ENCODE assay signal across 3 cellular contexts in the genomic region with DNA sequence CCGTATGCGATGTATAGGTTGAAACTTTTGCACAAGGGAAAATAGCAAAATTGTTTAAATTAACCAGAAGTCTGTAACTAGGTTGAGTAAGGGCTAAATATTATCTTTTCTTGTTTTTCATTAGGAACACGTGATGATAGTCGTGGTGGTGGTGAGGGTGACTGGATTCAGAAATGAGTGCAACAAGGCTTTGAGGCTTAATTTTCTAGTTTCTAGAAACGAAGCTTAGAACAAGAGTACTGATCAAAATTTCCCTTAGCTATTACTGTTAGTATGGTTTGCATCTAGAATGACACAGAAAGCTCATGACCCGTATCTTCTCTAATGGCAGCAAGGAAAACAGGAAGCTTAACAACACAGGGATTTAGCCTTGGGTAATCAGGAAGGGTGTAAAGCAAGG.
A peak's percentile ranks its signal among the peaks of the same experiment; 100 is the strongest.
TF ChIP-seq lines count a peak whose summit lies in the region.

No MANE protein-coding gene starts in this region.

TF ChIP-seq in SK-N-SH, 30 proteins besides CTCF, POLR2A, EP300 and RAD21:
- TF ChIP-seq SMC3 (IDR thresholded peaks at IDR 0.05; ENCODE audit: low read depth, low read length) (no peak), FOXM1 (IDR thresholded peaks at IDR 0.05; ENCODE audit: low read depth) (no peak), POLR2AphosphoS5 (IDR thresholded peaks at IDR 0.05; ENCODE audit: low read depth, low read length) (0 out of 2 replicates have a peak, but pooled peaks have one; percentile 20), GATA2 (CRISPR knock-in tag; IDR thresholded peaks at IDR 0.05) (no peak), TEAD4 (IDR thresholded peaks at IDR 0.05; ENCODE audit: borderline replicate concordance, insufficient read depth) (no peak)
- TF ChIP-seq, protein P1, sequence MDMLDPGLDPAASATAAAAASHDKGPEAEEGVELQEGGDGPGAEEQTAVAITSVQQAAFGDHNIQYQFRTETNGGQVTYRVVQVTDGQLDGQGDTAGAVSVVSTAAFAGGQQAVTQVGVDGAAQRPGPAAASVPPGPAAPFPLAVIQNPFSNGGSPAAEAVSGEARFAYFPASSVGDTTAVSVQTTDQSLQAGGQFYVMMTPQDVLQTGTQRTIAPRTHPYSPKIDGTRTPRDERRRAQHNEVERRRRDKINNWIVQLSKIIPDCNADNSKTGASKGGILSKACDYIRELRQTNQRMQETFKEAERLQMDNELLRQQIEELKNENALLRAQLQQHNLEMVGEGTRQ (IDR thresholded peaks at IDR 0.05; ENCODE audit: borderline replicate concordance, low read depth, low read length), result no peak
- TF ChIP-seq, protein P2, sequence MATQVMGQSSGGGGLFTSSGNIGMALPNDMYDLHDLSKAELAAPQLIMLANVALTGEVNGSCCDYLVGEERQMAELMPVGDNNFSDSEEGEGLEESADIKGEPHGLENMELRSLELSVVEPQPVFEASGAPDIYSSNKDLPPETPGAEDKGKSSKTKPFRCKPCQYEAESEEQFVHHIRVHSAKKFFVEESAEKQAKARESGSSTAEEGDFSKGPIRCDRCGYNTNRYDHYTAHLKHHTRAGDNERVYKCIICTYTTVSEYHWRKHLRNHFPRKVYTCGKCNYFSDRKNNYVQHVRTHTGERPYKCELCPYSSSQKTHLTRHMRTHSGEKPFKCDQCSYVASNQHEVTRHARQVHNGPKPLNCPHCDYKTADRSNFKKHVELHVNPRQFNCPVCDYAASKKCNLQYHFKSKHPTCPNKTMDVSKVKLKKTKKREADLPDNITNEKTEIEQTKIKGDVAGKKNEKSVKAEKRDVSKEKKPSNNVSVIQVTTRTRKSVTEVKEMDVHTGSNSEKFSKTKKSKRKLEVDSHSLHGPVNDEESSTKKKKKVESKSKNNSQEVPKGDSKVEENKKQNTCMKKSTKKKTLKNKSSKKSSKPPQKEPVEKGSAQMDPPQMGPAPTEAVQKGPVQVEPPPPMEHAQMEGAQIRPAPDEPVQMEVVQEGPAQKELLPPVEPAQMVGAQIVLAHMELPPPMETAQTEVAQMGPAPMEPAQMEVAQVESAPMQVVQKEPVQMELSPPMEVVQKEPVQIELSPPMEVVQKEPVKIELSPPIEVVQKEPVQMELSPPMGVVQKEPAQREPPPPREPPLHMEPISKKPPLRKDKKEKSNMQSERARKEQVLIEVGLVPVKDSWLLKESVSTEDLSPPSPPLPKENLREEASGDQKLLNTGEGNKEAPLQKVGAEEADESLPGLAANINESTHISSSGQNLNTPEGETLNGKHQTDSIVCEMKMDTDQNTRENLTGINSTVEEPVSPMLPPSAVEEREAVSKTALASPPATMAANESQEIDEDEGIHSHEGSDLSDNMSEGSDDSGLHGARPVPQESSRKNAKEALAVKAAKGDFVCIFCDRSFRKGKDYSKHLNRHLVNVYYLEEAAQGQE (IDR thresholded peaks at IDR 0.05; ENCODE audit: low read depth, low read length), result no peak
TF ChIP-seq in SK-N-SH: peak in this region for 1.

TF ChIP-seq in SK-N-SH treated with all-trans-retinoic acid at 6 μM for 48 hours, 23 proteins besides CTCF, POLR2A, EP300 and RAD21:
- TF ChIP-seq ZFP30 (CRISPR knock-in tag; IDR thresholded peaks at IDR 0.05) (no peak), TCF4 (CRISPR knock-in tag; IDR thresholded peaks at IDR 0.05; ENCODE audit: borderline replicate concordance) (no peak), ZC3H10 (CRISPR knock-in tag; IDR thresholded peaks at IDR 0.05) (no peak), PPARA (CRISPR knock-in tag; IDR thresholded peaks at IDR 0.05; ENCODE audit: borderline replicate concordance) (no peak)
- TF ChIP-seq, protein P3, sequence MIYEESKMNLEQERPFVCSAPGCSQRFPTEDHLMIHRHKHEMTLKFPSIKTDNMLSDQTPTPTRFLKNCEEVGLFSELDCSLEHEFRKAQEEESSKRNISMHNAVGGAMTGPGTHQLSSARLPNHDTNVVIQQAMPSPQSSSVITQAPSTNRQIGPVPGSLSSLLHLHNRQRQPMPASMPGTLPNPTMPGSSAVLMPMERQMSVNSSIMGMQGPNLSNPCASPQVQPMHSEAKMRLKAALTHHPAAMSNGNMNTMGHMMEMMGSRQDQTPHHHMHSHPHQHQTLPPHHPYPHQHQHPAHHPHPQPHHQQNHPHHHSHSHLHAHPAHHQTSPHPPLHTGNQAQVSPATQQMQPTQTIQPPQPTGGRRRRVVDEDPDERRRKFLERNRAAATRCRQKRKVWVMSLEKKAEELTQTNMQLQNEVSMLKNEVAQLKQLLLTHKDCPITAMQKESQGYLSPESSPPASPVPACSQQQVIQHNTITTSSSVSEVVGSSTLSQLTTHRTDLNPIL (CRISPR knock-in tag; IDR thresholded peaks at IDR 0.05; ENCODE audit: low read depth), result no peak

TF ChIP-seq in GM12878, 131 proteins besides CTCF, POLR2A, EP300 and RAD21:
- no peak for TF ChIP-seq RAD51 (IDR thresholded peaks at IDR 0.05)
- no peak for TF ChIP-seq HDAC6 (IDR thresholded peaks at IDR 0.05; ENCODE audit: unreplicated experiment)
- no peak for TF ChIP-seq NFIC (IDR thresholded peaks at IDR 0.05; ENCODE audit: low read depth, low read length)
- TF ChIP-seq, protein P4, sequence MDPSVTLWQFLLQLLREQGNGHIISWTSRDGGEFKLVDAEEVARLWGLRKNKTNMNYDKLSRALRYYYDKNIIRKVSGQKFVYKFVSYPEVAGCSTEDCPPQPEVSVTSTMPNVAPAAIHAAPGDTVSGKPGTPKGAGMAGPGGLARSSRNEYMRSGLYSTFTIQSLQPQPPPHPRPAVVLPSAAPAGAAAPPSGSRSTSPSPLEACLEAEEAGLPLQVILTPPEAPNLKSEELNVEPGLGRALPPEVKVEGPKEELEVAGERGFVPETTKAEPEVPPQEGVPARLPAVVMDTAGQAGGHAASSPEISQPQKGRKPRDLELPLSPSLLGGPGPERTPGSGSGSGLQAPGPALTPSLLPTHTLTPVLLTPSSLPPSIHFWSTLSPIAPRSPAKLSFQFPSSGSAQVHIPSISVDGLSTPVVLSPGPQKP (IDR thresholded peaks at IDR 0.05; ENCODE audit: low read depth, low read length), result no peak
- TF ChIP-seq, protein P5, sequence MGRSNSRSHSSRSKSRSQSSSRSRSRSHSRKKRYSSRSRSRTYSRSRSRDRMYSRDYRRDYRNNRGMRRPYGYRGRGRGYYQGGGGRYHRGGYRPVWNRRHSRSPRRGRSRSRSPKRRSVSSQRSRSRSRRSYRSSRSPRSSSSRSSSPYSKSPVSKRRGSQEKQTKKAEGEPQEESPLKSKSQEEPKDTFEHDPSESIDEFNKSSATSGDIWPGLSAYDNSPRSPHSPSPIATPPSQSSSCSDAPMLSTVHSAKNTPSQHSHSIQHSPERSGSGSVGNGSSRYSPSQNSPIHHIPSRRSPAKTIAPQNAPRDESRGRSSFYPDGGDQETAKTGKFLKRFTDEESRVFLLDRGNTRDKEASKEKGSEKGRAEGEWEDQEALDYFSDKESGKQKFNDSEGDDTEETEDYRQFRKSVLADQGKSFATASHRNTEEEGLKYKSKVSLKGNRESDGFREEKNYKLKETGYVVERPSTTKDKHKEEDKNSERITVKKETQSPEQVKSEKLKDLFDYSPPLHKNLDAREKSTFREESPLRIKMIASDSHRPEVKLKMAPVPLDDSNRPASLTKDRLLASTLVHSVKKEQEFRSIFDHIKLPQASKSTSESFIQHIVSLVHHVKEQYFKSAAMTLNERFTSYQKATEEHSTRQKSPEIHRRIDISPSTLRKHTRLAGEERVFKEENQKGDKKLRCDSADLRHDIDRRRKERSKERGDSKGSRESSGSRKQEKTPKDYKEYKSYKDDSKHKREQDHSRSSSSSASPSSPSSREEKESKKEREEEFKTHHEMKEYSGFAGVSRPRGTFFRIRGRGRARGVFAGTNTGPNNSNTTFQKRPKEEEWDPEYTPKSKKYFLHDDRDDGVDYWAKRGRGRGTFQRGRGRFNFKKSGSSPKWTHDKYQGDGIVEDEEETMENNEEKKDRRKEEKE (IDR thresholded peaks at IDR 0.05), result no peak
- no peak for TF ChIP-seq SMC3 (IDR thresholded peaks at IDR 0.05; ENCODE audit: borderline replicate concordance, low read length)
- no peak for TF ChIP-seq KAT2A (conservative IDR thresholded peaks at IDR 0.05; ENCODE audit: control insufficient read depth, low read depth, low read length)
- TF ChIP-seq HCFC1 (IDR thresholded peaks at IDR 0.05; ENCODE audit: low read length), result no peak
- no peak for TF ChIP-seq SMAD1 (IDR thresholded peaks at IDR 0.05; ENCODE audit: low read depth, partially characterized antibody)
- no peak for TF ChIP-seq SMARCA5 (IDR thresholded peaks at IDR 0.05)
- no peak for TF ChIP-seq MTA3 (IDR thresholded peaks at IDR 0.05; ENCODE audit: borderline replicate concordance, low read length)
- TF ChIP-seq BACH1 (IDR thresholded peaks at IDR 0.05; ENCODE audit: borderline replicate concordance), result no peak
- no peak for TF ChIP-seq NBN (IDR thresholded peaks at IDR 0.05)
